In genomic region chr6:16092990-16093389, GRCh38 we compare ENCODE assay signal across 1 cellular context.
TF ChIP-seq lines count a peak whose summit lies in the region.

No MANE protein-coding gene starts in this region.

TF ChIP-seq in GM12878, 131 proteins besides CTCF, POLR2A, EP300 and RAD21 (continues in another document):
- TF ChIP-seq PRDM15 (CRISPR knock-in tag; IDR thresholded peaks at IDR 0.05), result no peak
- no peak for TF ChIP-seq MAX (IDR thresholded peaks at IDR 0.05; ENCODE audit: low read depth, low read length)
- no peak for TF ChIP-seq RELA (IDR thresholded peaks at IDR 0.05; ENCODE audit: borderline replicate concordance, partially characterized antibody)
- no peak for TF ChIP-seq REST (IDR thresholded peaks at IDR 0.05; ENCODE audit: low read depth, low read length)
- no peak for TF ChIP-seq HDAC2 (IDR thresholded peaks at IDR 0.05)
- TF ChIP-seq IKZF2 (IDR thresholded peaks at IDR 0.05), result peak; percentile 54 to 65; a peak in 3 of 4 replicates
- no peak for TF ChIP-seq MYB (IDR thresholded peaks at IDR 0.05; ENCODE audit: borderline replicate concordance, low read depth, low read length)
- peak; percentile 45 for TF ChIP-seq MLLT1 (IDR thresholded peaks at IDR 0.05)
- no peak for TF ChIP-seq ZBED1 (IDR thresholded peaks at IDR 0.05; ENCODE audit: borderline replicate concordance)
- peak; percentile 49 for TF ChIP-seq JUNB (IDR thresholded peaks at IDR 0.05)
- no peak for TF ChIP-seq ZNF24 (IDR thresholded peaks at IDR 0.05)
- TF ChIP-seq ESRRA (IDR thresholded peaks at IDR 0.05; ENCODE audit: low read length), result no peak
- TF ChIP-seq E2F4 (IDR thresholded peaks at IDR 0.05; ENCODE audit: low read depth, low read length), result no peak
- peak; percentile 36; the same call in 1 of the 2 replicates for TF ChIP-seq RELB (IDR thresholded peaks at IDR 0.05; ENCODE audit: low read depth)
- TF ChIP-seq MTA3 (IDR thresholded peaks at IDR 0.05; ENCODE audit: borderline replicate concordance, low read length), result no peak
- TF ChIP-seq TCF3 (IDR thresholded peaks at IDR 0.05; ENCODE audit: borderline replicate concordance, insufficient read depth, low read depth, low read length), result no peak
- no peak for TF ChIP-seq ATF3 (IDR thresholded peaks at IDR 0.05; ENCODE audit: borderline replicate concordance, extremely low read depth, low read depth, low read length)
- TF ChIP-seq CREM (IDR thresholded peaks at IDR 0.05; ENCODE audit: low read depth), result no peak
- TF ChIP-seq ZBTB4 (CRISPR knock-in tag; IDR thresholded peaks at IDR 0.05), result no peak
- TF ChIP-seq KDM1A (IDR thresholded peaks at IDR 0.05; ENCODE audit: borderline replicate concordance), result no peak
- TF ChIP-seq FOS (IDR thresholded peaks at IDR 0.05; ENCODE audit: borderline replicate concordance, extremely low read depth, insufficient read length), result no peak
- no peak for TF ChIP-seq PML (IDR thresholded peaks at IDR 0.05; ENCODE audit: low read length)
- peak; percentile 88 for TF ChIP-seq RUNX3 (IDR thresholded peaks at IDR 0.05; ENCODE audit: low read length)
- TF ChIP-seq CREB1 (IDR thresholded peaks at IDR 0.05; ENCODE audit: low read depth), result no peak
- TF ChIP-seq ZBTB40 (IDR thresholded peaks at IDR 0.05; ENCODE audit: borderline replicate concordance), result no peak
- TF ChIP-seq RB1 (IDR thresholded peaks at IDR 0.05; ENCODE audit: borderline replicate concordance), result no peak
- TF ChIP-seq TCF7 (IDR thresholded peaks at IDR 0.05; ENCODE audit: borderline replicate concordance), result no peak
- TF ChIP-seq NFXL1 (IDR thresholded peaks at IDR 0.05; ENCODE audit: borderline replicate concordance), result no peak
- TF ChIP-seq CHD2 (IDR thresholded peaks at IDR 0.05; ENCODE audit: borderline replicate concordance, low read depth, low read length), result no peak
- peak; percentile 40 for TF ChIP-seq IKZF1 (conservative IDR thresholded peaks at IDR 0.05)
- TF ChIP-seq E4F1 (IDR thresholded peaks at IDR 0.05; ENCODE audit: borderline replicate concordance, partially characterized antibody), result no peak
- 0 out of 2 replicates have a peak, but pooled peaks have one; percentile 29 for TF ChIP-seq CBFB (IDR thresholded peaks at IDR 0.05; ENCODE audit: low read depth)
- peak in 1 of 2 experiments; percentile 40; a peak in 2 of 4 replicates for TF ChIP-seq BHLHE40 (IDR thresholded peaks at IDR 0.05; ENCODE audit: borderline replicate concordance in 1 of 2, low read depth in 2 of 2, low read length in 1 of 2)
- no peak for TF ChIP-seq IRF4 (IDR thresholded peaks at IDR 0.05; ENCODE audit: low read depth, low read length)
- TF ChIP-seq BACH1 (IDR thresholded peaks at IDR 0.05; ENCODE audit: borderline replicate concordance), result no peak
- TF ChIP-seq HDGF (IDR thresholded peaks at IDR 0.05), result no peak
